8 cellular contexts compared by ENCODE assay signal in the genomic region with DNA sequence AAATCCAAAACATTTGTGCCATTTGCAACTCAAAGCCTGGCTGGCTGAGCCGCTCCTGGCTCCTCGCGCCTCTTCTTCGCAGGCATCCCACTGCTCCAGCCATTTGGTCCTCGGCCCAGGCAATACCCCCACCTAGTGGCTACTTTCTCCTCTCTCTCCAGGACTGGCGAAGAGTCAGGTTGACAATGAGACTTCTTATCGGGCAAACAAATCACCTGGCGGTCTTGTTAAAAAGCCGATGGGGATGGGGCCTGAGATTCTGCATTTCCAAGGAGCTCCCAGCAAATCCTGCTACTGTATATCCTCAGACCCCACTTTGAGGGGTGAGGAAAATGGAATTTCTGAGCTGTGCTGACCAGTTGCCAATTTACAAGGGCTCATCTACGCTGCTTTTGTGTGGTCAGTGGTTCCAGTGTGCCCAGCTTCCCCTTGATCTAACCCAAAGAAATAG.
DNase-seq lines count a peak whose midpoint lies in the region; ATAC-seq and TF ChIP-seq lines count a peak whose summit lies in the region.

No MANE protein-coding gene starts in this region.

- intact Hi-C loops in heart left ventricle (cut with DNase I) = loop anchor here in 5 of 10 donors (10.0 kb wide), 2 partner anchors 740 to 1400 kb away; no protein-coding TSS in a partner anchor

- 6 to 13% (median 8%) methylated on average over 10 of the region's 10 CpGs for WGBS in heart left ventricle, 4 donors

- no peak for TF ChIP-seq POLR2A in heart left ventricle (IDR thresholded peaks at IDR 0.05)

- POLR2A ChIA-PET in AG04449 (lab: Yijun Ruan, JAX) (no interaction called here), GM10248 (lab: Yijun Ruan, JAX) (no interaction called here)

- peaks cover 0 to 31% (median 7%) of the 10 kb centered on the region in 9 donors for H3K27me3 ChIP-seq in heart left ventricle

- peaks cover 0 to 3% (median 0%) of the 10 kb centered on the region in 12 donors for H3K4me1 ChIP-seq in heart left ventricle

- peak in 3 of 4 donors; percentile 61 to 83 (median 63) for ATAC-seq in heart left ventricle
- no peak for ATAC-seq in GM18519 (IDR thresholded peaks at IDR 0.05; ENCODE audit: low FRiP score, unreplicated experiment)
- no peak for ATAC-seq in GM21528 (IDR thresholded peaks at IDR 0.05; ENCODE audit: low FRiP score, unreplicated experiment)

- DNase-seq in AG04449 (ENCODE audit: low read depth, low spot score) = no peak
- peak; percentile 65 for DNase-seq in GM10248 (ENCODE audit: extremely low spot score)
- DNase-seq in NCI-H1105 treated with DMSO at 0.1 percent for 48 hours (lab: John Stamatoyannopoulos, UW) = peak; percentile 66
- peak; percentile 31 to 42 for DNase-seq in activated CD4-positive, alpha-beta T cell treated with anti-CD3 and anti-CD28 coated beads, Interleukin-2, amount 50 U/mL, for 48 hours
- DNase-seq in heart left ventricle = peak in 4 of 5 donors; percentile 35 to 51 (median 39)
- peak; percentile 71 for DNase-seq in retina

- no peaks in the 10 kb centered on the region for H3K9me3 ChIP-seq in heart left ventricle

- H3K36me3 ChIP-seq in heart left ventricle = no peaks in the 10 kb centered on the region

- CTCF ChIA-PET in AG04449 (lab: Yijun Ruan, JAX) (interaction anchor here (0.6 to 3.6 kb wide), 17 partner anchors 8 to 1853 kb away, joined by 3 to 19 read pairs (median 4); no protein-coding TSS in a partner anchor), GM10248 (lab: Yijun Ruan, JAX) (interaction anchor here (0.8 to 1.7 kb wide), 17 partner anchors 8 to 1233 kb away, joined by 3 to 10 read pairs (median 4); no protein-coding TSS in a partner anchor)

- TF ChIP-seq CTCF in AG04449 (IDR thresholded peaks at IDR 0.05; ENCODE audit: insufficient read depth, low read length, missing control alignments) (peak; percentile 88), GM10248 (IDR thresholded peaks at IDR 0.05; ENCODE audit: control extremely low read depth, extremely low read depth, low read depth, missing control alignments) (peak; percentile 72), heart left ventricle (IDR thresholded peaks at IDR 0.05) (peak; percentile 50 to 74 (median 60))

- no peak overlapping the region for H3K27ac ChIP-seq in heart left ventricle

- H3K4me3 ChIP-seq in AG04449 (ENCODE audit: low read depth, low read length) (no peak overlapping the region), heart left ventricle (no peak overlapping the region)

Comparison
In these comparisons a context has a peak if more than half of its experiments do, and no peak if none do; other contexts are left out.
1. ATAC-seq: peak in heart left ventricle (3 of 4); none in GM18519 (single experiment) and GM21528 (single experiment).
2. Peak in every context shown above with its lines, with median percentiles within 50 percentile points of each other: CTCF ChIP-seq.